24 cellular contexts compared by ENCODE assay signal in the genomic region with DNA sequence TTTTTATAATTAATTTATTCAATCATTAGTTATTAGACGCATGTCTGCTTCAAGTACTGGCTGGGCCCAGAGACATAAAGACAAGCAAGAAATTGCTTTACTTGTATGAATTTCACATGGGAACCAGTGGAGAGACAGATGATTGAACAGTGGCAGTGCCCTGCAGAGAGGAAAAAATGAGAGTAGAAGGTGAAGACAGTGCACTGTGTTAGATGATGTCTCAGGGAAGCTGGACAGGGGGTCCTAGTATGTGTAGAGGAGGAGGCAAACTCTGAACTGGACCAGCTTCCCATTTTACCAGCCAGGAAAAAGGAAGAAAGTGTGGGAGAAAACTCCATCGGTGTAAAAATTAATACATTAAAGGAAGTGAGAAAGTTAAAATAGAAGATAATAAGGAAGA.
"Had no signal": no experiment of that assay in that cellular context is flagged by ENCODE, and none has a peak within 500 bp of the region (broad histone marks: within the 10 kb centered on the region; RNA-seq: fewer than 3 reads in every experiment).

No MANE protein-coding gene starts in this region.

- H3K9me3 ChIP-seq: left lung, lower lobe of right lung, ovary, right atrium auricular region, right lobe of liver, tibial nerve, uterus had no signal

- H3K27ac Mint-ChIP-seq: immature natural killer cell; natural killer cell; progenitor cell of endocrine pancreas; stimulated activated effector memory CD8-positive, alpha-beta T cell treated with anti-CD3 and anti-CD28 coated beads, Interleukin-12 subunit alpha, Interleukin-12 subunit beta, amount 100 ng/mL, for 72 hours; stimulated activated naive CD8-positive, alpha-beta T cell treated with anti-CD3 and anti-CD28 coated beads, Interleukin-15, amount 100 ng/mL, for 72 hours; type B pancreatic cell had no signal

- DNase-seq: hypothalamus; immature natural killer cell; kidney; left colon; left lung; lower lobe of right lung; mammary epithelial cell; mesenchymal stem cell; natural killer cell; ovary; right lobe of liver; stimulated activated CD4-positive, alpha-beta T cell treated with anti-CD3 and anti-CD28 coated beads, Interleukin-1b, Interleukin-23, amount 100 ng/mL, for 48 hours; stimulated activated CD4-positive, alpha-beta T cell treated with anti-CD3 and anti-CD28 coated beads, Interleukin-2, amount 100 ng/mL, for 48 hours; stimulated activated naive CD4-positive, alpha-beta T cell treated with Interleukin-2 at 50 U/mL for 16 hours; stimulated activated naive CD8-positive, alpha-beta T cell treated with anti-CD3 and anti-CD28 coated beads, Interleukin-15, amount 100 ng/mL, for 72 hours; substantia nigra; uterus had no signal

- H3K4me1 ChIP-seq: left lung, lower lobe of right lung, right atrium auricular region, right lobe of liver, tibial nerve, uterus had no signal

- H3K27me3 ChIP-seq: left lung, ovary, right atrium auricular region, right lobe of liver, tibial nerve, uterus had no signal

- H3K27me3 Mint-ChIP-seq: progenitor cell of endocrine pancreas; stimulated activated naive CD8-positive, alpha-beta T cell treated with anti-CD3 and anti-CD28 coated beads, Interleukin-15, amount 100 ng/mL, for 72 hours; type B pancreatic cell had no signal

- ATAC-seq: left colon; left lung; lower lobe of right lung; natural killer cell; right lobe of liver; stimulated activated effector memory CD8-positive, alpha-beta T cell treated with anti-CD3 and anti-CD28 coated beads, Interleukin-12 subunit alpha, Interleukin-12 subunit beta, amount 100 ng/mL, for 72 hours; stimulated activated naive CD8-positive, alpha-beta T cell treated with anti-CD3 and anti-CD28 coated beads, Interleukin-15, amount 100 ng/mL, for 72 hours had no signal

- H3K36me3 Mint-ChIP-seq: natural killer cell; stimulated activated effector memory CD8-positive, alpha-beta T cell treated with anti-CD3 and anti-CD28 coated beads, Interleukin-12 subunit alpha, Interleukin-12 subunit beta, amount 100 ng/mL, for 72 hours; type B pancreatic cell had no signal

- H3K4me2 ChIP-seq: smooth muscle cell had no signal

- H3K4me3 Mint-ChIP-seq: immature natural killer cell; natural killer cell; stimulated activated effector memory CD8-positive, alpha-beta T cell treated with anti-CD3 and anti-CD28 coated beads, Interleukin-12 subunit alpha, Interleukin-12 subunit beta, amount 100 ng/mL, for 72 hours; stimulated activated naive CD8-positive, alpha-beta T cell treated with anti-CD3 and anti-CD28 coated beads, Interleukin-15, amount 100 ng/mL, for 72 hours; type B pancreatic cell had no signal

- H3K9me3 Mint-ChIP-seq: immature natural killer cell; natural killer cell; stimulated activated effector memory CD8-positive, alpha-beta T cell treated with anti-CD3 and anti-CD28 coated beads, Interleukin-12 subunit alpha, Interleukin-12 subunit beta, amount 100 ng/mL, for 72 hours; stimulated activated naive CD8-positive, alpha-beta T cell treated with anti-CD3 and anti-CD28 coated beads, Interleukin-15, amount 100 ng/mL, for 72 hours had no signal

- FAIRE-seq: islet of Langerhans, kidney had no signal

- H3K4me1 Mint-ChIP-seq: natural killer cell; stimulated activated effector memory CD8-positive, alpha-beta T cell treated with anti-CD3 and anti-CD28 coated beads, Interleukin-12 subunit alpha, Interleukin-12 subunit beta, amount 100 ng/mL, for 72 hours had no signal

- H3K27ac ChIP-seq: left lung, lower lobe of right lung, ovary, right atrium auricular region, right lobe of liver, tibial nerve, uterus had no signal

- H3K36me3 ChIP-seq: left lung, lower lobe of right lung, ovary, right atrium auricular region, right lobe of liver, tibial nerve, uterus had no signal

- H3K4me3 ChIP-seq: left lung, lower lobe of right lung, ovary, right atrium auricular region, right lobe of liver, smooth muscle cell, tibial nerve, uterus had no signal
